In genomic region chr20:64041781-64042771, GRCh38 we compare ENCODE assay signal across 8 cellular contexts. TPM values are rescaled to one million over a fixed set of nuclear protein-coding genes. Genes with fewer than 3 reads are reported as not detected.
DNase-seq lines count a peak whose midpoint lies in the region; ATAC-seq and TF ChIP-seq lines count a peak whose summit lies in the region.
"Had no signal": no experiment of that assay in that cellular context is flagged by ENCODE, and none has a peak within 500 bp of the region (broad histone marks: within the 10 kb centered on the region; RNA-seq: fewer than 3 reads in every experiment).

No MANE protein-coding gene starts in this region.

- H3K4me1 ChIP-seq in NT2/D1 (ENCODE audit: insufficient read depth, insufficient read length) (peaks cover 28% of the 10 kb centered on the region), endocrine pancreas (ENCODE audit: control insufficient read depth, insufficient read depth, low read length) (no peaks in the 10 kb centered on the region), gastrocnemius medialis (peaks cover 3 to 21% of the 10 kb centered on the region in 2 donors)

- in situ Hi-C loops in GM13976 (cut with MboI; ENCODE audit: low sequenced_read_pairs, unreplicated experiment) = no loop called here
- in situ Hi-C loops in gastrocnemius medialis (cut with MboI; ENCODE audit: low sequenced_read_pairs in 4 of 4) = no loop called here

- H3K9me3 ChIP-seq in NT2/D1 (ENCODE audit: insufficient read depth, low read length) = peaks cover 8% of the 10 kb centered on the region; the same call in 1 of the 2 replicates
- no peaks in the 10 kb centered on the region for H3K9me3 ChIP-seq in endocrine pancreas (ENCODE audit: control insufficient read depth, low read length)
- no peaks in the 10 kb centered on the region for H3K9me3 ChIP-seq in gastrocnemius medialis

- H3K27ac ChIP-seq in gastrocnemius medialis = peak overlapping the region; percentile 54 to 76 (median 64)

- H3K9ac ChIP-seq in NT2/D1 (ENCODE audit: insufficient read length, low read depth) = peak overlapping the region; percentile 74
- H3K9ac ChIP-seq in endocrine pancreas (ENCODE audit: control insufficient read depth, insufficient read depth, low read length) = peak overlapping the region; percentile 21

- H3K27me3 ChIP-seq in NT2/D1 (ENCODE audit: insufficient read depth, insufficient read length) (peaks cover 71% of the 10 kb centered on the region), endocrine pancreas (ENCODE audit: control insufficient read depth, insufficient read depth, low read length) (peaks cover 3% of the 10 kb centered on the region), gastrocnemius medialis (peaks cover 52 to 74% (median 67%) of the 10 kb centered on the region in 3 donors)

- DNase-seq in GM13976 (ENCODE audit: low spot score) = peak; percentile 64
- DNase-seq in NT2/D1 (ENCODE audit: low read depth, low spot score) = no peak
- DNase-seq in gastrocnemius medialis = no peak
- DNase-seq in COR-L47 (lab: John Stamatoyannopoulos, UW) = no peak

- TF ChIP-seq CTCF in GM13976 (IDR thresholded peaks at IDR 0.05; ENCODE audit: borderline replicate concordance, control extremely low read depth, extremely low read depth, insufficient read depth, missing control alignments) (no peak), gastrocnemius medialis (IDR thresholded peaks at IDR 0.05 in 4 of 5, conservative IDR thresholded peaks at IDR 0.05 in 1 of 5) (no peak)

- H3K4me3 ChIP-seq in NT2/D1 (ENCODE audit: insufficient read length, low read depth) (peak overlapping the region; percentile 62), endocrine pancreas (ENCODE audit: control insufficient read depth, insufficient read depth, low read length) (no peak overlapping the region), gastrocnemius medialis (peak overlapping the region; percentile 29 to 49 (median 36))

- H3K36me3 ChIP-seq in NT2/D1 (ENCODE audit: insufficient read depth, insufficient read length, low read length) = peaks cover 3% of the 10 kb centered on the region
- H3K36me3 ChIP-seq in endocrine pancreas (ENCODE audit: control insufficient read depth, insufficient read depth, low read length) = no peaks in the 10 kb centered on the region
- no peaks in the 10 kb centered on the region for H3K36me3 ChIP-seq in gastrocnemius medialis

- no peak for ATAC-seq in gastrocnemius medialis
- ATAC-seq in HG03460 (IDR thresholded peaks at IDR 0.05; ENCODE audit: unreplicated experiment) = no peak
- ATAC-seq in GM21717 (IDR thresholded peaks at IDR 0.05; ENCODE audit: unreplicated experiment) = no peak

- no peak for TF ChIP-seq POLR2A in gastrocnemius medialis (IDR thresholded peaks at IDR 0.05)

- intact Hi-C loops in gastrocnemius medialis (cut with DNase I; ENCODE audit: low total_unique reads) = no loop called here

RNA-seq across cellular contexts. Expression of gene C20orf204, which starts 6.1 kb away (rescaled TPM):
- total RNA-seq in gastrocnemius medialis = under 1 TPM in 3 of 4 donors, not detected in 1; 0.16 to 0.66 (median 0.33) TPM

RNA-seq across cellular contexts. Expression of gene SOX18, which starts 7.4 kb away (rescaled TPM):
- total RNA-seq in gastrocnemius medialis = 1 to 10 TPM; 2.9 to 6.5 (median 5.6) TPM
- total RNA-seq: LHCN-M2 had no signal

RNA-seq across cellular contexts. Expression of gene TCEA2, which starts 20.9 kb away (rescaled TPM):
- 10 to 100 TPM in 1 of 4 donors, 1 to 10 TPM in 3; 8.4 to 21.0 (median 8.8) TPM for total RNA-seq in gastrocnemius medialis

RNA-seq across cellular contexts. Expression of gene RGS19, which starts 37.2 kb away (rescaled TPM):
- 1 to 10 TPM in 3 of 4 donors, under 1 TPM in 1; 0.92 to 7.7 (median 3.5) TPM for total RNA-seq in gastrocnemius medialis

RNA-seq across cellular contexts. Expression of gene OPRL1, which starts 37.8 kb away (rescaled TPM):
- under 1 TPM; 0.10 to 0.68 (median 0.15) TPM for total RNA-seq in gastrocnemius medialis
